18 cellular contexts compared by ENCODE assay signal in the genomic region with DNA sequence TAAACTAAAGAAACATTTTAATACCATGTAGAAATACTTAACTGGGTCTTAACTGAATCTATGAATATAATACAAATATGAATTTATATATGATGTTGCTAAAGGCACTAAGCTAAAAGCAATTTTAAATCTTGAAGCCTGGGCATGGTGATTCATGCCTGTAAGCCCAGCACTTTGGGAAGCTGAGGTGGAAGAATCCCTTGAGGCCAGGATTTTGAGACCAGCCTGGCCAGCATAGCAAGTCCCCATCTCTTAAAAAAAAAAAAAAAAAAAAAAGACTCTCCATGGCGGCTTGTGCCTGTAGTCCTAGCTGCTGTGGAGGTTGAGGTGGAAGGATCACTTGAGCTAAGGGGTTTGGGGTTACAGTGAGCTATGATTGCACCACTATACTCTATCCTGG.
DNase-seq lines count a peak whose midpoint lies in the region; ATAC-seq, FAIRE-seq and TF ChIP-seq lines count a peak whose summit lies in the region.
"Had no signal": no experiment of that assay in that cellular context is flagged by ENCODE, and none has a peak within 500 bp of the region (broad histone marks: within the 10 kb centered on the region; RNA-seq: fewer than 3 reads in every experiment).

No MANE protein-coding gene starts in this region.

- H3K4me1 ChIP-seq in mesodermal cell (ENCODE audit: control insufficient read depth, insufficient read depth, low read length, poor library complexity, severe bottlenecking) (peaks cover 30% of the 10 kb centered on the region), tibial nerve (peaks cover 0 to 41% (median 18%) of the 10 kb centered on the region in 4 donors)

- H3K9me3 ChIP-seq in mesodermal cell (ENCODE audit: control insufficient read depth, low read length) (no peaks in the 10 kb centered on the region), tibial nerve (peaks cover 0 to 7% (median 0%) of the 10 kb centered on the region in 4 donors)

- no CpG with 5 or more reads among the region's 1 CpG for WGBS in mesodermal cell (ENCODE audit: insufficient coverage in 2 of 2), 2 experiments
- 77 to 88% methylated on average over 1 of the region's 1 CpG for WGBS in tibial nerve, 2 donors

- H3K27me3 ChIP-seq in bronchial epithelial cell (ENCODE audit: control insufficient read depth, insufficient read depth, low read length) = no peaks in the 10 kb centered on the region
- no peaks in the 10 kb centered on the region for H3K27me3 ChIP-seq in tibial nerve

- no peak for DNase-seq in activated T-cell treated with anti-CD3 and anti-CD28 coated beads, Interleukin-2, amount 50 U/mL, for 72 hours
- no peak for DNase-seq in activated T-cell treated with anti-CD3 and anti-CD28 coated beads, Interleukin-2, amount 50 U/mL, for 4 hours
- peak; percentile 37 for DNase-seq in bronchial epithelial cell (ENCODE audit: low read depth)
- DNase-seq in tibial nerve (ENCODE audit: low spot score in 2 of 2) = no peak
- DNase-seq in NK-92 treated with Interleukin-12 subunit alpha and Interleukin-12 subunit beta, amount 100 ng/mL, for 24 hours (lab: John Stamatoyannopoulos, UW) = no peak
- no peak for DNase-seq in nephron progenitor cell
- DNase-seq: 8988T; activated CD8-positive, alpha-beta T cell treated with anti-CD3 and anti-CD28 coated beads for 36 hours; amniotic stem cell; DMS79 treated with DMSO at 0.1 percent for 48 hours; Karpas-422; left ventricle myocardium superior; NCI-H146; NCI-H446; substantia nigra had no signal

- TF ChIP-seq CTCF in bronchial epithelial cell (IDR thresholded peaks at IDR 0.05; ENCODE audit: insufficient read depth, low read length, severe bottlenecking) = no peak
- TF ChIP-seq CTCF in tibial nerve (IDR thresholded peaks at IDR 0.05) = no peak
- no peak for TF ChIP-seq CTCF in nephron progenitor cell (IDR thresholded peaks at IDR 0.05)

- no peak for TF ChIP-seq EP300 in tibial nerve (IDR thresholded peaks at IDR 0.05)

- H3K4me1 Mint-ChIP-seq in activated T-cell treated with anti-CD3 and anti-CD28 coated beads, Interleukin-2, amount 50 U/mL, for 72 hours (ENCODE audit: low read depth) = peaks cover 11% of the 10 kb centered on the region
- H3K4me1 Mint-ChIP-seq in activated T-cell treated with anti-CD3 and anti-CD28 coated beads, Interleukin-2, amount 50 U/mL, for 4 hours (ENCODE audit: low read depth) = peaks cover 38% of the 10 kb centered on the region
- H3K4me1 Mint-ChIP-seq in nephron progenitor cell = peaks cover 17% of the 10 kb centered on the region

- peaks cover 31 to 43% of the 10 kb centered on the region in 2 donors for H3K36me3 Mint-ChIP-seq in activated T-cell treated with anti-CD3 and anti-CD28 coated beads, Interleukin-2, amount 50 U/mL, for 72 hours (ENCODE audit: insufficient read depth in 2 of 2)
- peaks cover 45% of the 10 kb centered on the region for H3K36me3 Mint-ChIP-seq in activated T-cell treated with anti-CD3 and anti-CD28 coated beads, Interleukin-2, amount 50 U/mL, for 4 hours (ENCODE audit: insufficient read depth)
- H3K36me3 Mint-ChIP-seq in nephron progenitor cell (ENCODE audit: low read depth) = peaks cover 62% of the 10 kb centered on the region

- H3K27ac Mint-ChIP-seq in activated T-cell treated with anti-CD3 and anti-CD28 coated beads, Interleukin-2, amount 50 U/mL, for 72 hours = peak overlapping the region; percentile 34
- H3K27ac Mint-ChIP-seq in nephron progenitor cell = no peak overlapping the region
- H3K27ac Mint-ChIP-seq: CD14-positive monocyte had no signal

- H3K27ac ChIP-seq in mesodermal cell (ENCODE audit: low read depth, low read length, severe bottlenecking) (peak overlapping the region; percentile 96), tibial nerve (peak overlapping the region in 3 of 4 donors; percentile 71 to 92 (median 80))

- no peak for FAIRE-seq in bronchial epithelial cell (lab: Jason Lieb, UNC)

- TF ChIP-seq POLR2A in tibial nerve (IDR thresholded peaks at IDR 0.05) = no peak

- H3K36me3 ChIP-seq in bronchial epithelial cell (ENCODE audit: control insufficient read depth, insufficient read depth, low read length) (no peaks in the 10 kb centered on the region), mesodermal cell (ENCODE audit: control insufficient read depth, insufficient read depth, low read length) (peaks cover 48% of the 10 kb centered on the region), tibial nerve (peaks cover 0 to 27% (median 0%) of the 10 kb centered on the region in 3 donors)

- no peak for ATAC-seq in activated T-cell treated with anti-CD3 and anti-CD28 coated beads, Interleukin-2, amount 50 U/mL, for 72 hours (replicated peaks in 1 of 2)
- ATAC-seq in activated T-cell treated with anti-CD3 and anti-CD28 coated beads, Interleukin-2, amount 50 U/mL, for 4 hours = no peak
- no peak for ATAC-seq in GM18873 (IDR thresholded peaks at IDR 0.05; ENCODE audit: low FRiP score, unreplicated experiment)
- ATAC-seq: activated CD8-positive, alpha-beta T cell treated with anti-CD3 and anti-CD28 coated beads for 36 hours; left ventricle myocardium superior had no signal

- no peak overlapping the region for H3K4me3 Mint-ChIP-seq in activated T-cell treated with anti-CD3 and anti-CD28 coated beads, Interleukin-2, amount 50 U/mL, for 72 hours
- no peak overlapping the region for H3K4me3 Mint-ChIP-seq in activated T-cell treated with anti-CD3 and anti-CD28 coated beads, Interleukin-2, amount 50 U/mL, for 4 hours
- no peak overlapping the region for H3K4me3 Mint-ChIP-seq in nephron progenitor cell
- H3K4me3 Mint-ChIP-seq: CD14-positive monocyte had no signal

- no peak overlapping the region for H3K4me3 ChIP-seq in bronchial epithelial cell (ENCODE audit: low read depth, low read length)
- no peak overlapping the region for H3K4me3 ChIP-seq in mesodermal cell (ENCODE audit: extremely low read depth, insufficient read depth, low read length, poor library complexity, severe bottlenecking)
- H3K4me3 ChIP-seq in tibial nerve = no peak overlapping the region

- peaks cover 14 to 19% of the 10 kb centered on the region in 2 donors for H3K9me3 Mint-ChIP-seq in activated T-cell treated with anti-CD3 and anti-CD28 coated beads, Interleukin-2, amount 50 U/mL, for 72 hours
- peaks cover 20% of the 10 kb centered on the region for H3K9me3 Mint-ChIP-seq in activated T-cell treated with anti-CD3 and anti-CD28 coated beads, Interleukin-2, amount 50 U/mL, for 4 hours
- peaks cover 5% of the 10 kb centered on the region for H3K9me3 Mint-ChIP-seq in nephron progenitor cell

- H3K27me3 Mint-ChIP-seq in activated T-cell treated with anti-CD3 and anti-CD28 coated beads, Interleukin-2, amount 50 U/mL, for 72 hours (ENCODE audit: low read depth) = no peaks in the 10 kb centered on the region
- no peaks in the 10 kb centered on the region for H3K27me3 Mint-ChIP-seq in activated T-cell treated with anti-CD3 and anti-CD28 coated beads, Interleukin-2, amount 50 U/mL, for 4 hours (ENCODE audit: low read depth)
- H3K27me3 Mint-ChIP-seq in nephron progenitor cell (ENCODE audit: low read depth, poor library complexity) = peaks cover 2% of the 10 kb centered on the region
- H3K27me3 Mint-ChIP-seq: activated CD8-positive, alpha-beta T cell treated with anti-CD3 and anti-CD28 coated beads for 36 hours had no signal
